ENCODE assay signal across 8 cellular contexts in the genomic region with DNA sequence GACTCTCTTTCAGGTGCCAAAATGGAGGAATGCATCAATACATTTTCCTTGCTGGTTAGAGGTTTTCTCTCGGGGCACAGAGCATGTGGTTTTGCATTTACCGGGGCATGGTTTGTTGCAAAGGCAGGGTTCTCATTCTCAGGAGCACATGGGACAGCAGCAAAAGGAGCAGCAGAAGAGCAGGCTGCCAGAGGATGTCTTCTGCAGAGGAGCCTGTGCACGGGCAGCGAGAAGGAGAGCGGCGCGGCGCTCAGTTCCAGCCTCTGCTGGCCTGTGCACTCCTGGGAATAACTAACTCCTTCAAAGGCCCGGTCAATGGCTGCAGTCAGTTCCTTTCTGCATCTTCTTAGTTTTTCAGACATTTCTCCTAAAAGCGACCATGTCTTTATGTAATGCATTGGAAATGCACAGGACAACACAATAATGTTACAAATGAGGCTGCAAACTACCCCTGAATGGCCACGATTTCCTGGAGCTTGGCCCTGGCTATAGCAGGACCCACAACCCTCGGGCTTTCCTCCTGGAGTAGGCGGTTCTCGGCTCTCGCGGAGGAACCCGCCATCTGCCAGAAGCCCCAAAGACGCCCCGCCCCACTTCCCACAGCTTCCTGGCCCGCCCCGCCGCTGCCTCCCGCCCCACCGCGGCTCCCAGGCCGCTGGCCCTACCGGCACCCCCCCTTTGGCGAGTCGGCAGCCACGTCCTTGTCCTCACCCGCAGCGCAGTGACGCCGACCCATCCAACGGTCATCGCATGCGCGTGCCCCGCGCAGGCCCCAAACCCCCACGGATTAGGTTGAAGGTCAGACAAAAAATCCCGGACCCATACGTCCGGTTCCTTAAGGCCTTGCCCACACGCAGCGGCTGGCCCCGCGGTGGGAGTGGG. TPM values are rescaled to one million over a fixed set of nuclear protein-coding genes. Genes with fewer than 3 reads are reported as not detected.
DNase-seq lines count a peak whose midpoint lies in the region; ATAC-seq and TF ChIP-seq lines count a peak whose summit lies in the region.

Gene C3orf62 (minus strand): TSS at position 758 of the 882 bp plus-strand sequence. CDS start 360 bp downstream, at position 398.

- H3K9me3 Mint-ChIP-seq in activated CD8-positive, alpha-beta T cell treated with anti-CD3 and anti-CD28 coated beads, Interleukin-2, amount 10 ng/mL, durations not matched to agents 7 days and 5 days (ENCODE audit: insufficient read depth): no peaks in the 10 kb centered on the region

- peak within 1 kb of the TSS; percentile 85 for H3K27ac Mint-ChIP-seq in activated CD8-positive, alpha-beta T cell treated with anti-CD3 and anti-CD28 coated beads, Interleukin-2, amount 10 ng/mL, durations not matched to agents 7 days and 5 days

- peak within 1 kb of the TSS; percentile 81 for H3K4me2 ChIP-seq in Karpas-422 (ENCODE audit: low read depth, low read length, poor library complexity, severe bottlenecking)

- H3K27ac ChIP-seq in Karpas-422 (ENCODE audit: low read length) (peak within 1 kb of the TSS; percentile 78), lower lobe of right lung (peak within 1 kb of the TSS; percentile 97)

- H4K20me1 ChIP-seq in Karpas-422 (ENCODE audit: insufficient read depth, low read depth, low read length): no peaks in the 10 kb centered on the region

- peaks cover 50% of the 10 kb centered on the region for H3K36me3 Mint-ChIP-seq in activated CD8-positive, alpha-beta T cell treated with anti-CD3 and anti-CD28 coated beads, Interleukin-2, amount 10 ng/mL, durations not matched to agents 7 days and 5 days (ENCODE audit: low read depth)

- H3K9me3 ChIP-seq in Karpas-422 (ENCODE audit: low read length) (no peaks in the 10 kb centered on the region), lower lobe of right lung (no peaks in the 10 kb centered on the region)

- H3K9ac ChIP-seq in Karpas-422 (ENCODE audit: low read length): peak within 1 kb of the TSS; percentile 85

- DNase-seq in Karpas-422 (peak; percentile 92), lower lobe of right lung (peak; percentile 94), DMS79 treated with DMSO at 0.1 percent for 48 hours (lab: John Stamatoyannopoulos, UW) (no peak)
- peak; percentile 80 for DNase-seq in activated CD8-positive, alpha-beta T cell treated with anti-CD3 and anti-CD28 coated beads, Interleukin-2, amount 10 ng/mL, durations not matched to agents 7 days and 5 days
- peak; percentile 52 for DNase-seq in effector CD4-positive, alpha-beta T cell
- peak; percentile 71 to 74 for DNase-seq in stimulated activated CD4-positive, alpha-beta T cell treated with anti-CD3 and anti-CD28 coated beads, Interleukin-4, amount 100 ng/mL, for 4 hours

- H3K4me3 Mint-ChIP-seq in activated CD8-positive, alpha-beta T cell treated with anti-CD3 and anti-CD28 coated beads, Interleukin-2, amount 10 ng/mL, durations not matched to agents 7 days and 5 days: peak within 1 kb of the TSS; percentile 69

- H3K27me3 ChIP-seq in Karpas-422 (ENCODE audit: low read length) (no peaks in the 10 kb centered on the region), lower lobe of right lung (ENCODE audit: low read depth) (no peaks in the 10 kb centered on the region)

- peak within 1 kb of the TSS; percentile 54; the same call in 1 of the 2 replicates for H2AFZ ChIP-seq in Karpas-422 (ENCODE audit: low read length)

- H3K4me1 ChIP-seq in Karpas-422 (ENCODE audit: low read length) (peaks cover 22% of the 10 kb centered on the region), lower lobe of right lung (peaks cover 42% of the 10 kb centered on the region)

- H3K4me3 ChIP-seq in Karpas-422 (ENCODE audit: low read length) (peak within 1 kb of the TSS; percentile 76), lower lobe of right lung (peak within 1 kb of the TSS; percentile 59)

- no peaks in the 10 kb centered on the region for H3K9me2 ChIP-seq in Karpas-422 (replicated peaks; ENCODE audit: insufficient read depth, low read length)

- TF ChIP-seq CTCF in lower lobe of right lung (IDR thresholded peaks at IDR 0.05): no peak

- peak; percentile 64 for ATAC-seq in GM18867 (IDR thresholded peaks at IDR 0.05; ENCODE audit: unreplicated experiment)
- peak; percentile 92 for ATAC-seq in activated CD8-positive, alpha-beta T cell treated with anti-CD3 and anti-CD28 coated beads, Interleukin-2, amount 10 ng/mL, durations not matched to agents 7 days and 5 days
- peak; percentile 97 to 98 for ATAC-seq in lower lobe of right lung
- no peak for ATAC-seq in GM19467 (IDR thresholded peaks at IDR 0.05; ENCODE audit: unreplicated experiment)

- H3K79me2 ChIP-seq in Karpas-422 (ENCODE audit: low read length): no peaks in the 10 kb centered on the region; the same call in none of the 2 replicates

- POLR2A ChIA-PET in activated CD8-positive, alpha-beta T cell treated with anti-CD3 and anti-CD28 coated beads, Interleukin-2, amount 10 ng/mL, durations not matched to agents 7 days and 5 days (lab: Charles Lee): interaction anchor here (0.5 to 0.6 kb wide), 3 partner anchors 21 to 798 kb away, joined by 3 to 6 read pairs (median 3); partner anchors contain the start of gene NDUFAF3

- CTCF ChIA-PET in activated CD8-positive, alpha-beta T cell treated with anti-CD3 and anti-CD28 coated beads, Interleukin-2, amount 10 ng/mL, durations not matched to agents 7 days and 5 days (lab: Charles Lee): interaction anchor here (1.5 kb wide), 1 partner anchor 172 kb away, joined by 3 read pairs; no protein-coding TSS in a partner anchor

- intact Hi-C loops in lower lobe of right lung (cut with DNase I): no loop called here

- H3K27me3 Mint-ChIP-seq in activated CD8-positive, alpha-beta T cell treated with anti-CD3 and anti-CD28 coated beads, Interleukin-2, amount 10 ng/mL, durations not matched to agents 7 days and 5 days (ENCODE audit: low read depth): no peaks in the 10 kb centered on the region

- H3K36me3 ChIP-seq in Karpas-422 (ENCODE audit: insufficient read depth, low read length) (no peaks in the 10 kb centered on the region; the same call in 1 of the 2 replicates), lower lobe of right lung (peaks cover 38% of the 10 kb centered on the region)

- peaks cover 38% of the 10 kb centered on the region for H3K4me1 Mint-ChIP-seq in activated CD8-positive, alpha-beta T cell treated with anti-CD3 and anti-CD28 coated beads, Interleukin-2, amount 10 ng/mL, durations not matched to agents 7 days and 5 days (ENCODE audit: low read depth)

RNA-seq across cellular contexts. Expression of gene C3orf62, which starts in this region (rescaled TPM):
- total RNA-seq in Karpas-422 (2014; rRNA removed; shearing (Covaris generic); ENCODE audit: low replicate concordance): 1.6 and 3.6 TPM in 2 replicates
- 10 to 100 TPM; 10.4 to 11.1 TPM for total RNA-seq in activated CD8-positive, alpha-beta T cell treated with anti-CD3 and anti-CD28 coated beads, Interleukin-2, amount 10 ng/mL, durations not matched to agents 7 days and 5 days
- 10.0 TPM for total RNA-seq in lower lobe of right lung
